Comparison of ENCODE assay signal across 2 cellular contexts in genomic region chr9:130975932-130976841, GRCh38.
TF ChIP-seq lines count a peak whose summit lies in the region.

No MANE protein-coding gene starts in this region.

TF ChIP-seq in IMR-90, 13 proteins besides CTCF, POLR2A, EP300 and RAD21:
- TF ChIP-seq CHD1 (IDR thresholded peaks at IDR 0.05; ENCODE audit: low read depth, low read length) (no peak), CEBPB (IDR thresholded peaks at IDR 0.05; ENCODE audit: low read depth, low read length) (no peak), FOS (IDR thresholded peaks at IDR 0.05; ENCODE audit: low read depth, low read length) (no peak), MAFK (IDR thresholded peaks at IDR 0.05; ENCODE audit: low read depth, low read length) (no peak), MAZ (IDR thresholded peaks at IDR 0.05; ENCODE audit: borderline replicate concordance, low read depth, low read length) (no peak), BHLHE40 (IDR thresholded peaks at IDR 0.05; ENCODE audit: low read depth, low read length) (no peak), RFX5 (IDR thresholded peaks at IDR 0.05; ENCODE audit: low read depth, low read length) (no peak), SMC3 (IDR thresholded peaks at IDR 0.05; ENCODE audit: low read depth, low read length) (no peak), NFE2L2 (IDR thresholded peaks at IDR 0.05; ENCODE audit: low read depth, low read length) (no peak), MXI1 (IDR thresholded peaks at IDR 0.05; ENCODE audit: borderline replicate concordance, low read depth, low read length) (no peak)
- TF ChIP-seq, protein P1, sequence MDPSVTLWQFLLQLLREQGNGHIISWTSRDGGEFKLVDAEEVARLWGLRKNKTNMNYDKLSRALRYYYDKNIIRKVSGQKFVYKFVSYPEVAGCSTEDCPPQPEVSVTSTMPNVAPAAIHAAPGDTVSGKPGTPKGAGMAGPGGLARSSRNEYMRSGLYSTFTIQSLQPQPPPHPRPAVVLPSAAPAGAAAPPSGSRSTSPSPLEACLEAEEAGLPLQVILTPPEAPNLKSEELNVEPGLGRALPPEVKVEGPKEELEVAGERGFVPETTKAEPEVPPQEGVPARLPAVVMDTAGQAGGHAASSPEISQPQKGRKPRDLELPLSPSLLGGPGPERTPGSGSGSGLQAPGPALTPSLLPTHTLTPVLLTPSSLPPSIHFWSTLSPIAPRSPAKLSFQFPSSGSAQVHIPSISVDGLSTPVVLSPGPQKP (IDR thresholded peaks at IDR 0.05; ENCODE audit: borderline replicate concordance, low read depth, low read length), result no peak

TF ChIP-seq in K562, 482 proteins besides CTCF, POLR2A, EP300 and RAD21:
- TF ChIP-seq MLX (CRISPR knock-in tag; conservative IDR thresholded peaks at IDR 0.05), result peak in 1 of 2 experiments; percentile 69; a peak in 1 of 4 replicates
- TF ChIP-seq SRSF1 (IDR thresholded peaks at IDR 0.05; ENCODE audit: low read depth, low read length), result no peak
- TF ChIP-seq, protein P2, sequence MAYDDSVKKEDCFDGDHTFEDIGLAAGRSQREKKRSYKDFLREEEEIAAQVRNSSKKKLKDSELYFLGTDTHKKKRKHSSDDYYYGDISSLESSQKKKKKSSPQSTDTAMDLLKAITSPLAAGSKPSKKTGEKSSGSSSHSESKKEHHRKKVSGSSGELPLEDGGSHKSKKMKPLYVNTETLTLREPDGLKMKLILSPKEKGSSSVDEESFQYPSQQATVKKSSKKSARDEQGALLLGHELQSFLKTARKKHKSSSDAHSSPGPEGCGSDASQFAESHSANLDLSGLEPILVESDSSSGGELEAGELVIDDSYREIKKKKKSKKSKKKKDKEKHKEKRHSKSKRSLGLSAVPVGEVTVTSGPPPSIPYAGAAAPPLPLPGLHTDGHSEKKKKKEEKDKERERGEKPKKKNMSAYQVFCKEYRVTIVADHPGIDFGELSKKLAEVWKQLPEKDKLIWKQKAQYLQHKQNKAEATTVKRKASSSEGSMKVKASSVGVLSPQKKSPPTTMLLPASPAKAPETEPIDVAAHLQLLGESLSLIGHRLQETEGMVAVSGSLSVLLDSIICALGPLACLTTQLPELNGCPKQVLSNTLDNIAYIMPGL (CRISPR knock-in tag; IDR thresholded peaks at IDR 0.05), result peak; percentile 84; the same call in 1 of the 2 replicates
TF ChIP-seq in K562: peak in this region for 2.
